26 cellular contexts compared by ENCODE assay signal in the genomic region with DNA sequence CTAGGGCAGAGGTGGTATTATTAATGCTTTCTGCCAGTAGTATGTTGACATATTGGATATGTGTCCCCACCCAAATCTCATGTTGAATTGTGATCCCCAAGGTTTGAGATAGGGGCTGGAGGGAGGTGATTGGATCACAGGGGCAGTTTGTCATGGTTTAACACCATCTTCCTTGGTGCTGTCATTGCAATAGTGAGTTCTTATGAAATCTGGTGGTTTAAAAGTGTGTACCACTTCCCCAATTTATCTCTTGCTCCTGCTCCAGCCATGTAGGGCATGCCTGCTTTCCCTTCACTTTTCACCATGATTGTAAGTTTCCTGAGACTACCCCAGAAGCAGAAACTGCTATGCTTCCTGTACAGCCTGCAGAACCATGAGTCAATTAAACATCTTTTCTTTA. TPM values are rescaled to one million over a fixed set of nuclear protein-coding genes. Genes with fewer than 3 reads are reported as not detected.
"Had no signal": no experiment of that assay in that cellular context is flagged by ENCODE, and none has a peak within 500 bp of the region (broad histone marks: within the 10 kb centered on the region; RNA-seq: fewer than 3 reads in every experiment).

No MANE protein-coding gene starts in this region.

- DNase-seq: activated B cell treated with CpG ODN at 0.5 μM for 24 hours; activated CD4-positive, alpha-beta T cell treated with anti-CD3 and anti-CD28 coated beads, Interleukin-2, amount 50 U/mL, for 1 hour; activated CD8-positive, alpha-beta memory T cell treated with anti-CD3 and anti-CD28 coated beads, Interleukin-2, amount 10 ng/mL, durations not matched to agents 7 days and 5 days; activated CD8-positive, alpha-beta T cell treated with anti-CD3 and anti-CD28 coated beads, Interleukin-2, amount 10 ng/mL, durations not matched to agents 7 days and 5 days; activated naive CD8-positive, alpha-beta T cell treated with anti-CD3 and anti-CD28 coated beads, Interleukin-2, amount 50 U/mL, for 24 hours; activated T-cell treated with anti-CD3 and anti-CD28 coated beads, Interleukin-2, amount 50 U/mL, for 48 hours; amygdala; caudate nucleus; foreskin fibroblast; head of caudate nucleus; hypothalamus; immature natural killer cell; naive thymus-derived CD4-positive, alpha-beta T cell; pancreas; retina; sigmoid colon; small intestine; stimulated activated CD4-positive, alpha-beta T cell treated with anti-CD3 and anti-CD28 coated beads, Interleukin-4, amount 100 ng/mL, for 24 hours; trophoblast cell had no signal

- H3K36me3 ChIP-seq: pancreas, prostate gland, sigmoid colon, thoracic aorta had no signal

- H3K27ac ChIP-seq: pancreas, prostate gland, sigmoid colon, thoracic aorta had no signal

- ATAC-seq: activated CD8-positive, alpha-beta memory T cell treated with anti-CD3 and anti-CD28 coated beads, Interleukin-2, amount 10 ng/mL, durations not matched to agents 7 days and 5 days; activated CD8-positive, alpha-beta T cell treated with anti-CD3 and anti-CD28 coated beads, Interleukin-2, amount 10 ng/mL, durations not matched to agents 7 days and 5 days; activated naive CD8-positive, alpha-beta T cell treated with anti-CD3 and anti-CD28 coated beads, Interleukin-2, amount 50 U/mL, for 24 hours; esophagus mucosa; naive thymus-derived CD4-positive, alpha-beta T cell; pancreas; stimulated activated effector memory CD8-positive, alpha-beta T cell treated with anti-CD3 and anti-CD28 coated beads, Interleukin-12 subunit alpha, Interleukin-12 subunit beta, amount 100 ng/mL, for 72 hours had no signal

- H3K4me3 ChIP-seq: pancreas, prostate gland, sigmoid colon, thoracic aorta had no signal

- H3K27me3 ChIP-seq: pancreas, sigmoid colon had no signal

- H3K9me3 ChIP-seq: pancreas, prostate gland, sigmoid colon, thoracic aorta had no signal

- H3K4me1 ChIP-seq: pancreas, prostate gland, sigmoid colon had no signal

RNA-seq across cellular contexts. Expression of a gene that starts 47.1 kb away (rescaled TPM):
- total RNA-seq: activated B cell treated with CpG ODN at 0.5 μM for 24 hours; activated CD8-positive, alpha-beta memory T cell treated with anti-CD3 and anti-CD28 coated beads, Interleukin-2, amount 10 ng/mL, durations not matched to agents 7 days and 5 days; activated CD8-positive, alpha-beta T cell treated with anti-CD3 and anti-CD28 coated beads, Interleukin-2, amount 10 ng/mL, durations not matched to agents 7 days and 5 days; activated T-helper 2 cell treated with anti-CD3 and anti-CD28 coated beads, Interferon-gamma antibody, Interleukin-2, Interleukin-4, amounts not matched to agents 10 μg/mL and 5 μg/mL and 100 μg/mL, durations not matched to agents 14 hours and 24 hours and 36 hours; lower leg skin; naive thymus-derived CD4-positive, alpha-beta T cell had no signal
- polyA plus RNA-seq: endothelial cell of umbilical vein; immature natural killer cell; naive thymus-derived CD4-positive, alpha-beta T cell had no signal
